Comparison of ENCODE assay signal across 10 cellular contexts in genomic region chr2:104849618-104850097, GRCh38. TPM values are rescaled to one million over a fixed set of nuclear protein-coding genes. Genes with fewer than 3 reads are reported as not detected.
DNase-seq lines count a peak whose midpoint lies in the region; ATAC-seq and TF ChIP-seq lines count a peak whose summit lies in the region.
"Had no signal": no experiment of that assay in that cellular context is flagged by ENCODE, and none has a peak within 500 bp of the region (broad histone marks: within the 10 kb centered on the region; RNA-seq: fewer than 3 reads in every experiment).

No MANE protein-coding gene starts in this region.

- TF ChIP-seq POLR2A in vagina (IDR thresholded peaks at IDR 0.05): no peak

- H3K4me3 ChIP-seq in neural cell (ENCODE audit: low read length) (peak overlapping the region; percentile 79), vagina (no peak overlapping the region)

- peaks cover 80% of the 10 kb centered on the region for H3K4me1 Mint-ChIP-seq in WTC11
- H3K4me1 Mint-ChIP-seq in endothelial cell (ENCODE audit: unreplicated experiment): peaks cover 38% of the 10 kb centered on the region

- H3K27me3 ChIP-seq in neural cell (ENCODE audit: insufficient read depth, low read depth, low read length) (no peaks in the 10 kb centered on the region), vagina (peaks cover 22% of the 10 kb centered on the region)

- peak; percentile 85 for DNase-seq in Caki2 (ENCODE audit: low read depth)
- peak; percentile 55 for DNase-seq in NCI-H128 (lab: John Stamatoyannopoulos, UW; ENCODE audit: unreplicated experiment)
- DNase-seq in WTC11 (ENCODE audit: low spot score): peak; percentile 79
- DNase-seq in endothelial cell (ENCODE audit: low spot score): peak; percentile 81
- no peak for DNase-seq in vagina (ENCODE audit: extremely low spot score in 2 of 2)
- DNase-seq: stimulated activated naive B cell treated with anti-CD40 and anti-IgM and Interleukin-4, amounts not matched to agents 10 μg/mL and 1 μg/mL and 100 μg/mL, for 72 hours had no signal

- peak overlapping the region; percentile 96 for H3K4me2 ChIP-seq in neural cell (ENCODE audit: low read length)

- intact Hi-C loops in vagina (cut with DNase I): no loop called here

- peaks cover 97% of the 10 kb centered on the region for H3K27me3 Mint-ChIP-seq in WTC11 (ENCODE audit: low read depth)
- H3K27me3 Mint-ChIP-seq in endothelial cell (ENCODE audit: unreplicated experiment): peaks cover 41% of the 10 kb centered on the region

- H4K20me1 ChIP-seq in neural cell (ENCODE audit: insufficient read depth): peaks cover 3% of the 10 kb centered on the region

- H3K79me2 ChIP-seq in neural cell (replicated peaks; ENCODE audit: insufficient read depth, low read length): peaks cover 87% of the 10 kb centered on the region

- CTCF ChIA-PET in WTC11 (lab: Charles Lee): interaction anchor here (0.6 to 3.5 kb wide), 38 partner anchors 8 to 1688 kb away, joined by 3 to 59 read pairs (median 4); no protein-coding TSS in a partner anchor

- TF ChIP-seq EP300 in neural cell (conservative IDR thresholded peaks at IDR 0.05; ENCODE audit: poor library complexity, severe bottlenecking): no peak

- H3K4me1 ChIP-seq in vagina: peaks cover 30% of the 10 kb centered on the region

- H3K27ac ChIP-seq in neural cell (ENCODE audit: low read length): peak overlapping the region; percentile 99
- no peak overlapping the region for H3K27ac ChIP-seq in vagina

- H3K9me2 ChIP-seq in neural cell (ENCODE audit: insufficient read depth, low read length): no peaks in the 10 kb centered on the region

- H3F3A ChIP-seq in neural cell (ENCODE audit: insufficient read depth, low read length, poor library complexity, severe bottlenecking): peaks cover 22% of the 10 kb centered on the region

- H3K9ac ChIP-seq in neural cell (ENCODE audit: low read length): peak overlapping the region; percentile 96

- no peaks in the 10 kb centered on the region for H3K9me3 Mint-ChIP-seq in WTC11
- H3K9me3 Mint-ChIP-seq in endothelial cell (ENCODE audit: unreplicated experiment): no peaks in the 10 kb centered on the region

- POLR2A ChIA-PET in WTC11 (lab: Charles Lee): no interaction called here

- H3K36me3 ChIP-seq in neural cell (ENCODE audit: insufficient read depth, low read length) (no peaks in the 10 kb centered on the region), vagina (no peaks in the 10 kb centered on the region)

- H3K27ac Mint-ChIP-seq in WTC11 (no peak overlapping the region), endothelial cell (ENCODE audit: unreplicated experiment) (no peak overlapping the region)
- H3K27ac Mint-ChIP-seq: stimulated activated naive B cell treated with anti-CD40 and anti-IgM and Interleukin-4, amounts not matched to agents 10 μg/mL and 1 μg/mL and 100 μg/mL, for 72 hours had no signal

- H3K9me3 ChIP-seq in neural cell (ENCODE audit: low read length) (no peaks in the 10 kb centered on the region), vagina (no peaks in the 10 kb centered on the region)

- in situ Hi-C loops in Caki2 (cut with HindIII; ENCODE audit: low pct_unique_long_range_greater_than_20kb, low sequenced_read_pairs): no loop called here

- ATAC-seq in GM21447 (IDR thresholded peaks at IDR 0.05; ENCODE audit: unreplicated experiment): peak; percentile 45
- ATAC-seq in WTC11: no peak
- no peak for ATAC-seq in HG03469 (IDR thresholded peaks at IDR 0.05; ENCODE audit: unreplicated experiment)

- no peak overlapping the region for H2AFZ ChIP-seq in neural cell (ENCODE audit: low read depth, low read length)

- H3K36me3 Mint-ChIP-seq in WTC11 (no peaks in the 10 kb centered on the region), endothelial cell (ENCODE audit: low read depth, unreplicated experiment) (peaks cover 6% of the 10 kb centered on the region)

- H3K4me3 Mint-ChIP-seq in WTC11 (no peak overlapping the region), endothelial cell (ENCODE audit: unreplicated experiment) (no peak overlapping the region)
- H3K4me3 Mint-ChIP-seq: stimulated activated naive B cell treated with anti-CD40 and anti-IgM and Interleukin-4, amounts not matched to agents 10 μg/mL and 1 μg/mL and 100 μg/mL, for 72 hours had no signal

- TF ChIP-seq RAD21 in neural cell (conservative IDR thresholded peaks at IDR 0.05): peak; percentile 87

- TF ChIP-seq CTCF in WTC11 (IDR thresholded peaks at IDR 0.05) (peak; percentile 84), endothelial cell (IDR thresholded peaks at IDR 0.05; ENCODE audit: unreplicated experiment) (peak; percentile 90), neural cell (IDR thresholded peaks at IDR 0.05; ENCODE audit: poor library complexity, severe bottlenecking) (peak; percentile 92), vagina (IDR thresholded peaks at IDR 0.05) (peak in 2 of 3 experiments; percentile 28 to 37)

TF ChIP-seq in WTC11, 78 proteins besides CTCF, POLR2A, EP300 and RAD21 (continues in another document):
- TF ChIP-seq NFATC4 (CRISPR knock-in tag; IDR thresholded peaks at IDR 0.05) (no peak), HMGXB4 (CRISPR knock-in tag; IDR thresholded peaks at IDR 0.05) (no peak), ZNF416 (CRISPR knock-in tag; IDR thresholded peaks at IDR 0.05) (no peak), CREB1 (CRISPR knock-in tag; IDR thresholded peaks at IDR 0.05) (no peak), ATF3 (CRISPR knock-in tag; conservative IDR thresholded peaks at IDR 0.05) (no peak), OVOL2 (CRISPR knock-in tag; IDR thresholded peaks at IDR 0.05; ENCODE audit: borderline replicate concordance) (no peak), SMAD3 (CRISPR knock-in tag; IDR thresholded peaks at IDR 0.05; ENCODE audit: borderline replicate concordance) (no peak), TEAD1 (CRISPR knock-in tag; IDR thresholded peaks at IDR 0.05) (no peak), ZNF121 (CRISPR knock-in tag; IDR thresholded peaks at IDR 0.05) (no peak), CREM (CRISPR knock-in tag; IDR thresholded peaks at IDR 0.05) (no peak), GABPB1 (CRISPR knock-in tag; IDR thresholded peaks at IDR 0.05) (no peak)

TF ChIP-seq in neural cell, 6 proteins besides CTCF, POLR2A, EP300 and RAD21:
- TF ChIP-seq POLR2AphosphoS5 (IDR thresholded peaks at IDR 0.05) (no peak), REST (IDR thresholded peaks at IDR 0.05; ENCODE audit: borderline replicate concordance) (no peak), TAF1 (IDR thresholded peaks at IDR 0.05; ENCODE audit: low read depth) (no peak), SMC3 (conservative IDR thresholded peaks at IDR 0.05; ENCODE audit: poor library complexity) (peak; percentile 91), MXI1 (conservative IDR thresholded peaks at IDR 0.05; ENCODE audit: poor library complexity, severe bottlenecking) (no peak), EZH2 (IDR thresholded peaks at IDR 0.05; ENCODE audit: borderline replicate concordance, insufficient read depth, low read length, poor library complexity, severe bottlenecking) (no peak)

RNA-seq across cellular contexts. Expression of gene POU3F3, which starts 4.3 kb away (rescaled TPM):
- 48.8 and 57.1 TPM in 2 replicates for total RNA-seq in Caki2 (2014; rRNA removed; shearing (Covaris generic); ENCODE audit: low replicate concordance)
- total RNA-seq in WTC11 (2021) (0.05 TPM in 1 of 3 replicates, not detected in the others), endothelial cell (ENCODE audit: unreplicated experiment) (not detected), vagina (not detected)
- 69.3 and 72.0 TPM in 2 replicates for polyA plus RNA-seq in neural cell
- 136 and 152 TPM in 2 replicates for polyA minus RNA-seq in neural cell
- total RNA-seq: T-helper 2 cell treated with Interferon-gamma antibody and Interleukin-4, amounts not matched to agents 100 ng/mL and 5 ng/mL, for 36 hours had no signal

Comparison
In these comparisons a context has a peak if more than half of its experiments do, and no peak if none do; other contexts are left out.
1. DNase-seq: peak in Caki2 (single experiment), NCI-H128 (single experiment), WTC11 (single experiment) and endothelial cell (single experiment); none in vagina (0 of 2).
2. CTCF ChIP-seq: peak in every context shown above with its lines; median percentile 92 in neural cell; 90 in endothelial cell; 84 in WTC11; 32 in vagina.
3. RNA of gene POU3F3, which starts 4.3 kb away (total RNA-seq): 48.8 to 57.1 TPM in Caki2; 0.05 TPM in WTC11, not detected in endothelial cell (single experiment) and not detected in vagina (single experiment); every median in the first group is over 10 times any median in the second.